Comparison of ENCODE assay signal across 30 cellular contexts in the genomic region with DNA sequence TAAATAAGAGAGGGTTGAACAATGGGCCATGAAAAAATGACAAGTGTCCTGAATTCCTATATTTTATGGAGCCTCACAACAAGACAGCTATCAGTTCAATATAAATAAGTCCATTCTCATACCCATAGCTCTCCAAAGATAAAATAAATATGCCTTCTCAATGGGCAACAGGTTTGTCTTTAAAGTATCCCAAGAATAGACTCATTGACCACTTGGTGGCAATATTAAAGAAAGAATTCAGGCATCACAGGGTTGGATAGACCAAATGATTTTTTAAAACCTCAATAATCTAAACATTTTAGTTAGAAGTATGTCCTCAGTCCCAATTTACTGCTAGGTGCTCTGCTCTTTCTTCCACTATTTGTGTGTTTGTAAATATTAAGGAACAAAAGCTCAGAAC.
A peak's percentile ranks its signal among the peaks of the same experiment; 100 is the strongest.
DNase-seq lines count a peak whose midpoint lies in the region; ATAC-seq and TF ChIP-seq lines count a peak whose summit lies in the region.
"Had no signal": no experiment of that assay in that cellular context is flagged by ENCODE, and none has a peak within 500 bp of the region (broad histone marks: within the 10 kb centered on the region; RNA-seq: fewer than 3 reads in every experiment).

No MANE protein-coding gene starts in this region.

- ATAC-seq in PC-3 = peak; percentile 48; the same call in 1 of the 2 replicates
- no peak for ATAC-seq in foreskin keratinocyte
- ATAC-seq: activated CD8-positive, alpha-beta memory T cell treated with anti-CD3 and anti-CD28 coated beads, Interleukin-2, amount 10 ng/mL, durations not matched to agents 7 days and 5 days; activated T-cell treated with anti-CD3 and anti-CD28 coated beads, Interleukin-2, amount 50 U/mL, for 72 hours; left colon; T-helper 17 cell had no signal

- no peaks in the 10 kb centered on the region for H3K4me1 ChIP-seq in PC-3 (ENCODE audit: insufficient read depth, low read length)
- no peaks in the 10 kb centered on the region for H3K4me1 ChIP-seq in foreskin keratinocyte
- H3K4me1 ChIP-seq in tibial nerve = no peaks in the 10 kb centered on the region
- H3K4me1 ChIP-seq in thyroid gland = no peaks in the 10 kb centered on the region
- H3K4me1 ChIP-seq: adrenal gland had no signal

- POLR2A ChIA-PET in PC-3 (lab: Charles Lee; ENCODE audit: unreplicated experiment) = no interaction called here

- H3K4me3 ChIP-seq in PC-3 (ENCODE audit: low read length) (no peak overlapping the region), tibial nerve (no peak overlapping the region), thyroid gland (replicated peaks in 1 of 3) (no peak overlapping the region)
- H3K4me3 ChIP-seq: adrenal gland, GM23248 had no signal

- H3K4me2 ChIP-seq in PC-3 (ENCODE audit: low read length) = no peak overlapping the region

- H3K9me2 ChIP-seq in PC-3 (replicated peaks; ENCODE audit: low read length) = no peaks in the 10 kb centered on the region

- H3K27ac Mint-ChIP-seq in HFFc6 = no peak overlapping the region; the same call in 1 of the 2 replicates
- no peak overlapping the region for H3K27ac Mint-ChIP-seq in type B pancreatic cell
- H3K27ac Mint-ChIP-seq: activated CD4-positive, alpha-beta T cell treated with anti-CD3 and anti-CD28 coated beads, Interleukin-2, amount 10 ng/mL, durations not matched to agents 7 days and 5 days; activated CD8-positive, alpha-beta memory T cell treated with anti-CD3 and anti-CD28 coated beads, Interleukin-2, amount 10 ng/mL, durations not matched to agents 7 days and 5 days; activated T-cell treated with anti-CD3 and anti-CD28 coated beads, Interleukin-2, amount 50 U/mL, for 72 hours; brain; T-helper 17 cell had no signal

- no peak for TF ChIP-seq EP300 in tibial nerve (IDR thresholded peaks at IDR 0.05)

- no peaks in the 10 kb centered on the region for H3K9me3 Mint-ChIP-seq in HFFc6
- H3K9me3 Mint-ChIP-seq in type B pancreatic cell = no peaks in the 10 kb centered on the region
- H3K9me3 Mint-ChIP-seq: activated CD4-positive, alpha-beta T cell treated with anti-CD3 and anti-CD28 coated beads, Interleukin-2, amount 10 ng/mL, durations not matched to agents 7 days and 5 days; activated T-cell treated with anti-CD3 and anti-CD28 coated beads, Interleukin-2, amount 50 U/mL, for 72 hours had no signal

- no peaks in the 10 kb centered on the region for H3K79me2 ChIP-seq in PC-3 (ENCODE audit: low read length)

- no peaks in the 10 kb centered on the region for H3K36me3 ChIP-seq in PC-3 (ENCODE audit: low read depth, low read length)
- H3K36me3 ChIP-seq in tibial nerve = no peaks in the 10 kb centered on the region
- H3K36me3 ChIP-seq in thyroid gland = no peaks in the 10 kb centered on the region
- H3K36me3 ChIP-seq: adrenal gland had no signal

- DNase-seq in COLO829 (ENCODE audit: low spot score) (peak; percentile 14), HFFc6 (peak; percentile 8), PC-3 (no peak), foreskin keratinocyte (no peak), tibial nerve (ENCODE audit: low spot score in 2 of 2) (no peak), NOMO-1 (lab: John Stamatoyannopoulos, UW; ENCODE audit: unreplicated experiment in 2 of 2) (no peak), type B pancreatic cell (ENCODE audit: extremely low spot score, unreplicated experiment) (no peak), thyroid gland (no peak)
- DNase-seq: ACHN; activated CD4-positive, alpha-beta T cell treated with anti-CD3 and anti-CD28 coated beads, Interleukin-2, amount 10 ng/mL, durations not matched to agents 7 days and 5 days; activated CD8-positive, alpha-beta memory T cell treated with anti-CD3 and anti-CD28 coated beads, Interleukin-2, amount 10 ng/mL, durations not matched to agents 7 days and 5 days; activated naive CD4-positive, alpha-beta T cell treated with Interleukin-2 at 50 U/mL for 16 hours; activated T-cell treated with anti-CD3 and anti-CD28 coated beads, Interleukin-2, amount 50 U/mL, for 72 hours; adrenal gland; C1 segment of cervical spinal cord; effector CD8-positive, alpha-beta T cell; erythroblast; GM23248; KG1; left colon; mesendoderm; NCI-H1092; NCI-H2029 treated with DMSO at 0.1 percent for 48 hours; NK-92 treated with Interleukin-12 subunit alpha and Interleukin-12 subunit beta, amount 100 ng/mL, for 24 hours; occipital lobe; RPMI8226; small intestine; stimulated activated CD4-positive, alpha-beta T cell treated with anti-CD3 and anti-CD28 coated beads, Interleukin-2, amount 100 ng/mL, for 24 hours; T-helper 17 cell had no signal

- CTCF ChIA-PET in PC-3 (lab: Charles Lee) = interaction anchor here (0.9 kb wide), 1 partner anchor 27 kb away, joined by 3 read pairs; no protein-coding TSS in a partner anchor

- BruUV-seq in PC-3 (replicated peaks; lab: Mats Ljungman, UMichigan) = no TSS peak

- TF ChIP-seq POLR2A in tibial nerve (IDR thresholded peaks at IDR 0.05) (no peak), thyroid gland (IDR thresholded peaks at IDR 0.05) (no peak)

- H3K27ac ChIP-seq in PC-3 (ENCODE audit: low read length) = no peak overlapping the region
- H3K27ac ChIP-seq in foreskin keratinocyte = no peak overlapping the region
- no peak overlapping the region for H3K27ac ChIP-seq in tibial nerve
- H3K27ac ChIP-seq in thyroid gland = no peak overlapping the region
- H3K27ac ChIP-seq: adrenal gland, GM23248 had no signal

- H3K4me1 Mint-ChIP-seq in HFFc6 (ENCODE audit: low read depth) (peaks cover 18% of the 10 kb centered on the region), type B pancreatic cell (ENCODE audit: unreplicated experiment) (peaks cover 16% of the 10 kb centered on the region)
- H3K4me1 Mint-ChIP-seq: activated CD4-positive, alpha-beta T cell treated with anti-CD3 and anti-CD28 coated beads, Interleukin-2, amount 10 ng/mL, durations not matched to agents 7 days and 5 days; activated CD8-positive, alpha-beta memory T cell treated with anti-CD3 and anti-CD28 coated beads, Interleukin-2, amount 10 ng/mL, durations not matched to agents 7 days and 5 days; T-helper 17 cell had no signal

- H3K4me3 Mint-ChIP-seq in HFFc6 (no peak overlapping the region), type B pancreatic cell (no peak overlapping the region)
- H3K4me3 Mint-ChIP-seq: activated CD4-positive, alpha-beta T cell treated with anti-CD3 and anti-CD28 coated beads, Interleukin-2, amount 10 ng/mL, durations not matched to agents 7 days and 5 days; activated CD8-positive, alpha-beta memory T cell treated with anti-CD3 and anti-CD28 coated beads, Interleukin-2, amount 10 ng/mL, durations not matched to agents 7 days and 5 days; activated T-cell treated with anti-CD3 and anti-CD28 coated beads, Interleukin-2, amount 50 U/mL, for 72 hours; brain; T-helper 17 cell had no signal

- H3K9me3 ChIP-seq in PC-3 (ENCODE audit: low read length) (no peaks in the 10 kb centered on the region), tibial nerve (no peaks in the 10 kb centered on the region), thyroid gland (no peaks in the 10 kb centered on the region)
- H3K9me3 ChIP-seq: adrenal gland had no signal

- intact Hi-C loops in PC-3 (cut with micrococcal nuclease) (loop anchor here (1.0 kb wide), 1 partner anchor 174 kb away; no protein-coding TSS in a partner anchor), thyroid gland (cut with DNase I) (no loop called here)

- H3K36me3 Mint-ChIP-seq in HFFc6 (ENCODE audit: low read depth) = peaks cover 6% of the 10 kb centered on the region
- H3K36me3 Mint-ChIP-seq in type B pancreatic cell = peaks cover 7% of the 10 kb centered on the region
- H3K36me3 Mint-ChIP-seq: activated CD8-positive, alpha-beta memory T cell treated with anti-CD3 and anti-CD28 coated beads, Interleukin-2, amount 10 ng/mL, durations not matched to agents 7 days and 5 days; brain had no signal

- no peaks in the 10 kb centered on the region for H3F3A ChIP-seq in PC-3 (ENCODE audit: low read length, unreplicated experiment)

- TF ChIP-seq CTCF in HFFc6 (IDR thresholded peaks at IDR 0.05) = peak; percentile 25; the same call in 1 of the 2 replicates
- no peak; the same call in 1 of the 2 replicates for TF ChIP-seq CTCF in PC-3 (conservative IDR thresholded peaks at IDR 0.05; ENCODE audit: low read depth, low read length)
- TF ChIP-seq CTCF in foreskin keratinocyte (conservative IDR thresholded peaks at IDR 0.05) = peak; percentile 37
- TF ChIP-seq CTCF in tibial nerve (IDR thresholded peaks at IDR 0.05) = no peak
- TF ChIP-seq CTCF in type B pancreatic cell (conservative IDR thresholded peaks at IDR 0.05) = no peak
- no peak for TF ChIP-seq CTCF in thyroid gland (IDR thresholded peaks at IDR 0.05)

- H3K27me3 Mint-ChIP-seq in HFFc6 (ENCODE audit: insufficient read depth) (no peaks in the 10 kb centered on the region), type B pancreatic cell (no peaks in the 10 kb centered on the region)
- H3K27me3 Mint-ChIP-seq: brain had no signal

- H3K27me3 ChIP-seq in PC-3 (ENCODE audit: low read length) (no peaks in the 10 kb centered on the region), foreskin keratinocyte (no peaks in the 10 kb centered on the region), tibial nerve (no peaks in the 10 kb centered on the region), thyroid gland (no peaks in the 10 kb centered on the region)
- H3K27me3 ChIP-seq: adrenal gland had no signal

- no peak overlapping the region for H2AFZ ChIP-seq in PC-3 (ENCODE audit: low read length)
- H2AFZ ChIP-seq: GM23248 had no signal

- no peak overlapping the region for H3K9ac ChIP-seq in PC-3 (ENCODE audit: low read length)
- H3K9ac ChIP-seq: GM23248 had no signal

- no peaks in the 10 kb centered on the region for H4K20me1 ChIP-seq in PC-3 (ENCODE audit: low read length)

Comparison
In these comparisons a context has a peak if more than half of its experiments do, and no peak if none do; other contexts are left out.
1. DNase-seq: peak in COLO829 (single experiment) and HFFc6 (single experiment); none in PC-3 (single experiment), foreskin keratinocyte (0 of 2), tibial nerve (0 of 2), NOMO-1 (0 of 2), type B pancreatic cell (single experiment) and thyroid gland (0 of 2).
2. CTCF ChIP-seq: peak in HFFc6 (single experiment) and foreskin keratinocyte (single experiment); none in PC-3 (single experiment), tibial nerve (0 of 5), type B pancreatic cell (single experiment) and thyroid gland (0 of 6).